7 cellular contexts compared by ENCODE assay signal in genomic region chr16:68528686-68529379, GRCh38. TPM values are rescaled to one million over a fixed set of nuclear protein-coding genes. Genes with fewer than 3 reads are reported as not detected.
A peak's percentile ranks its signal among the peaks of the same experiment; 100 is the strongest.
DNase-seq lines count a peak whose midpoint lies in the region; ATAC-seq and TF ChIP-seq lines count a peak whose summit lies in the region.

No MANE protein-coding gene starts in this region.

- ATAC-seq in HG03108 (IDR thresholded peaks at IDR 0.05; ENCODE audit: unreplicated experiment): peak; percentile 74

- peaks cover 6% of the 10 kb centered on the region for H3K4me1 Mint-ChIP-seq in MCF 10A (ENCODE audit: insufficient read depth, unreplicated experiment)

- H3K9me3 Mint-ChIP-seq in MCF 10A (ENCODE audit: unreplicated experiment): no peaks in the 10 kb centered on the region

- peak overlapping the region; percentile 85 for H3K4me3 Mint-ChIP-seq in MCF 10A (ENCODE audit: unreplicated experiment)

- H3K36me3 Mint-ChIP-seq in MCF 10A (ENCODE audit: insufficient read depth, unreplicated experiment): peaks cover 8% of the 10 kb centered on the region

- POLR2A ChIA-PET in MCF 10A (lab: Yijun Ruan, JAX): interaction anchor here (0.5 to 3.1 kb wide), 10 partner anchors 11 to 604 kb away, joined by 3 to 17 read pairs (median 3); partner anchors contain the start of genes CHTF8, UTP4 and ZFP90

- peak overlapping the region; percentile 85 for H3K27ac Mint-ChIP-seq in MCF 10A (ENCODE audit: low read depth, unreplicated experiment)

- no peaks in the 10 kb centered on the region for H3K27me3 Mint-ChIP-seq in MCF 10A (ENCODE audit: insufficient read depth, unreplicated experiment)

- DNase-seq in GM13977 (ENCODE audit: low spot score): peak; percentile 95
- DNase-seq in NCI-H2196 (lab: John Stamatoyannopoulos, UW; ENCODE audit: unreplicated experiment): peak; percentile 66
- DNase-seq in MCF 10A (ENCODE audit: unreplicated experiment): peak; percentile 89
- DNase-seq in iris pigment epithelial cell (ENCODE audit: low read depth): peak; percentile 70
- DNase-seq in stimulated activated CD4-positive, alpha-beta T cell treated with anti-CD3 and anti-CD28 coated beads, Interleukin-15, amount 100 ng/mL, for 24 hours: peak; percentile 91

- intact Hi-C loops in MCF 10A (cut with micrococcal nuclease): loop anchor here (1.0 to 5.0 kb wide), 6 partner anchors 9 to 598 kb away; partner anchors contain the start of gene TANGO6

- H3K27ac ChIP-seq in VCaP: no peak overlapping the region

- CTCF ChIA-PET in MCF 10A (lab: Yijun Ruan, JAX): interaction anchor here (0.6 to 3.9 kb wide), 61 partner anchors 8 to 1859 kb away, joined by 3 to 25 read pairs (median 4); partner anchors contain the start of genes CHTF8, UTP4 and ZFP90

- TF ChIP-seq CTCF in GM13977 (IDR thresholded peaks at IDR 0.05; ENCODE audit: extremely low read depth, insufficient read depth, missing control alignments) (peak; percentile 99), VCaP (conservative IDR thresholded peaks at IDR 0.05) (peak; percentile 84), MCF 10A (IDR thresholded peaks at IDR 0.05; ENCODE audit: unreplicated experiment) (peak; percentile 90)

- no TSS peak for BruUV-seq in MCF 10A (replicated peaks; lab: Mats Ljungman, UMichigan)

- in situ Hi-C loops in GM13977 (cut with MboI; ENCODE audit: low pct_unique_long_range_greater_than_20kb, low sequenced_read_pairs, unreplicated experiment): loop anchor here (25.0 kb wide), 1 partner anchor 608 kb away; the partner anchor contains the start of genes CHTF8 and UTP4

RNA-seq across cellular contexts. Expression of gene ZFP90, which starts 10.3 kb away (rescaled TPM):
- total RNA-seq in MCF 10A (2022): 25.5 and 29.3 TPM in 2 replicates
